8 cellular contexts compared by ENCODE assay signal in genomic region chr14:78448483-78449094, GRCh38.
DNase-seq lines count a peak whose midpoint lies in the region; ATAC-seq and TF ChIP-seq lines count a peak whose summit lies in the region.

No MANE protein-coding gene starts in this region.

- no peaks in the 10 kb centered on the region for H3K4me1 ChIP-seq in Peyer's patch

- H3K4me3 ChIP-seq in Peyer's patch (no peak overlapping the region), dorsolateral prefrontal cortex (no peak overlapping the region)

- peak; percentile 55 to 68 for DNase-seq in NCI-H2081 (lab: John Stamatoyannopoulos, UW)
- no peak for DNase-seq in NCI-H2081 treated with DMSO at 0.1 percent for 48 hours (lab: John Stamatoyannopoulos, UW)
- DNase-seq in HuH-7 (ENCODE audit: low spot score): peak; percentile 47
- DNase-seq in Peyer's patch: peak; percentile 17 to 74 (median 54)
- DNase-seq in dorsolateral prefrontal cortex: peak; percentile 48 to 82 (median 66)
- peak; percentile 34 for DNase-seq in myocyte (ENCODE audit: low read depth)
- DNase-seq in activated gamma-delta T cell (lab: John Stamatoyannopoulos, UW): no peak

- peak; percentile 55 for ATAC-seq in GM21381 (IDR thresholded peaks at IDR 0.05; ENCODE audit: unreplicated experiment)

- H3K27ac ChIP-seq in Peyer's patch (no peak overlapping the region), dorsolateral prefrontal cortex (no peak overlapping the region)

- H3K27me3 ChIP-seq in Peyer's patch (no peaks in the 10 kb centered on the region), dorsolateral prefrontal cortex (no peaks in the 10 kb centered on the region)

- no peaks in the 10 kb centered on the region for H3K9me3 ChIP-seq in Peyer's patch

- no peaks in the 10 kb centered on the region for H3K36me3 ChIP-seq in Peyer's patch

- TF ChIP-seq POLR2A in Peyer's patch (IDR thresholded peaks at IDR 0.05): no peak

- TF ChIP-seq CTCF in Peyer's patch (IDR thresholded peaks at IDR 0.05) (peak in 4 of 6 experiments; percentile 53 to 77 (median 74)), dorsolateral prefrontal cortex (IDR thresholded peaks at IDR 0.05 in 54 of 56, conservative IDR thresholded peaks at IDR 0.05 in 2 of 56; ENCODE audit: low read depth in 1 of 56, partially characterized antibody in 56 of 56) (peak; percentile 56 to 90 (median 82))

- intact Hi-C loops in dorsolateral prefrontal cortex (cut with DNase I): loop anchor here (1.0 to 10.0 kb wide), 4 partner anchors 118 to 389 kb away; no protein-coding TSS in a partner anchor

Comparison
In these comparisons a context has a peak if more than half of its experiments do, and no peak if none do; other contexts are left out.
1. DNase-seq: peak in NCI-H2081 (2 of 2), HuH-7 (single experiment), Peyer's patch (3 of 3), dorsolateral prefrontal cortex (10 of 10) and myocyte (single experiment); none in NCI-H2081 treated with DMSO at 0.1 percent for 48 hours (single experiment) and activated gamma-delta T cell (single experiment).